27 cellular contexts compared by ENCODE assay signal in the genomic region with DNA sequence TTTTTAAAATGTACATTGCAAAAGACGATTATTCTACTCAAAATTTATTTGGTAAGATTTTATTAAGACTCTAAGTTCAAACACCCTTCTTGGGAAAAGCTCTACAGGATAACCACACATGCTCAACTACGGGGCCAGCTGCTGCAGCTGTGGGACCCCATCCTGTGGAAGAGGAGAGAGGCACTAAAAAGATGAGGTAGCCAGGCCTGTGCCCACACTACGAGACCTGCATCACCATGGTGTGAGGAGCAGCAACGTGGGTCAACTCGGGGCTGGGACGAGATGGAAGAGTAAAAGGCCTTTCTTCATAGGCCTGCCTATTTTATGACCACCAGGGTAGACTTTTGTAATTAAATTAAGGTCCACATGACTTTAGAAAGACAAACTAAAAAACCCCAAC. TPM values are rescaled to one million over a fixed set of nuclear protein-coding genes. Genes with fewer than 3 reads are reported as not detected.
DNase-seq lines count a peak whose midpoint lies in the region; ATAC-seq and TF ChIP-seq lines count a peak whose summit lies in the region.
"Had no signal": no experiment of that assay in that cellular context is flagged by ENCODE, and none has a peak within 500 bp of the region (broad histone marks: within the 10 kb centered on the region; RNA-seq: fewer than 3 reads in every experiment).

No MANE protein-coding gene starts in this region.

- H3K9me3 Mint-ChIP-seq in activated naive CD4-positive, alpha-beta T cell treated with anti-CD3 and anti-CD28 coated beads, Interleukin-2, amount 50 U/mL, for 72 hours, result no peaks in the 10 kb centered on the region
- no peaks in the 10 kb centered on the region for H3K9me3 Mint-ChIP-seq in activated naive CD4-positive, alpha-beta T cell treated with anti-CD3 and anti-CD28 coated beads for 36 hours
- no peaks in the 10 kb centered on the region for H3K9me3 Mint-ChIP-seq in osteocyte (ENCODE audit: unreplicated experiment)
- H3K9me3 Mint-ChIP-seq: activated CD8-positive, alpha-beta T cell treated with anti-CD3 and anti-CD28 coated beads for 36 hours; central memory CD8-positive, alpha-beta T cell had no signal

- peak overlapping the region; percentile 24; the same call in 1 of the 2 replicates for H3K27ac ChIP-seq in HEK293 (ENCODE audit: extremely low read depth, low read depth, low read length)
- no peak overlapping the region for H3K27ac ChIP-seq in osteoblast (ENCODE audit: low read depth, low read length)
- H3K27ac ChIP-seq: GM23248, tibial artery had no signal

- no peak for TF ChIP-seq CTCF in HEK293 (tag by site-specific recombination; IDR thresholded peaks at IDR 0.05)
- TF ChIP-seq CTCF in osteoblast (IDR thresholded peaks at IDR 0.05; ENCODE audit: extremely low read depth, low read depth, low read length), result no peak
- no peak for TF ChIP-seq CTCF in osteocyte (IDR thresholded peaks at IDR 0.05)
- no peak for TF ChIP-seq CTCF in GM13977 (IDR thresholded peaks at IDR 0.05; ENCODE audit: extremely low read depth, insufficient read depth, missing control alignments)

- ATAC-seq in activated naive CD4-positive, alpha-beta T cell treated with anti-CD3 and anti-CD28 coated beads, Interleukin-2, amount 50 U/mL, for 72 hours, result no peak
- ATAC-seq: activated CD8-positive, alpha-beta T cell treated with anti-CD3 and anti-CD28 coated beads for 36 hours; stimulated activated naive CD8-positive, alpha-beta T cell treated with anti-CD3 and anti-CD28 coated beads, Interleukin-15, Interleukin-2, amounts not matched to agents 100 U/mL and 50 U/mL, for 24 hours had no signal

- peaks cover 2% of the 10 kb centered on the region for H4K20me1 ChIP-seq in osteoblast (ENCODE audit: insufficient read depth, low read length)

- in situ Hi-C loops in GM13977 (cut with MboI; ENCODE audit: low pct_unique_long_range_greater_than_20kb, low sequenced_read_pairs, unreplicated experiment), result no loop called here

- H3K9me3 ChIP-seq in HEK293 (ENCODE audit: control insufficient read depth, insufficient read depth, low read depth, low read length) (no peaks in the 10 kb centered on the region), osteoblast (ENCODE audit: low read depth, low read length) (no peaks in the 10 kb centered on the region)
- H3K9me3 ChIP-seq: left lung, tibial artery had no signal

- peaks cover 0 to 6% of the 10 kb centered on the region in 2 donors for H3K36me3 Mint-ChIP-seq in activated naive CD4-positive, alpha-beta T cell treated with anti-CD3 and anti-CD28 coated beads, Interleukin-2, amount 50 U/mL, for 72 hours
- H3K36me3 Mint-ChIP-seq in activated naive CD4-positive, alpha-beta T cell treated with anti-CD3 and anti-CD28 coated beads for 36 hours (ENCODE audit: low read depth), result no peaks in the 10 kb centered on the region
- peaks cover 14% of the 10 kb centered on the region for H3K36me3 Mint-ChIP-seq in osteocyte (ENCODE audit: unreplicated experiment)

- POLR2A ChIA-PET in HEK293 (lab: Yijun Ruan, JAX), result interaction anchor here (1.1 kb wide), 1 partner anchor 46 kb away, joined by 3 read pairs; no protein-coding TSS in a partner anchor

- peaks cover 3% of the 10 kb centered on the region for H3K27me3 ChIP-seq in osteoblast (ENCODE audit: insufficient read depth, low read length)

- H3K27me3 Mint-ChIP-seq in activated naive CD4-positive, alpha-beta T cell treated with anti-CD3 and anti-CD28 coated beads for 36 hours (ENCODE audit: low read depth), result peaks cover 16% of the 10 kb centered on the region
- no peaks in the 10 kb centered on the region for H3K27me3 Mint-ChIP-seq in osteocyte (ENCODE audit: unreplicated experiment)

- H2AFZ ChIP-seq in osteoblast (ENCODE audit: low read length), result no peak overlapping the region
- H2AFZ ChIP-seq: GM23248 had no signal

- intact Hi-C loops in activated naive CD4-positive, alpha-beta T cell treated with anti-CD3 and anti-CD28 coated beads for 36 hours (cut with micrococcal nuclease), result no loop called here

- H3K4me1 ChIP-seq in HEK293 (ENCODE audit: control insufficient read depth, insufficient read depth, low read length) (peaks cover 11% of the 10 kb centered on the region), osteoblast (ENCODE audit: insufficient read depth, low read length) (peaks cover 20% of the 10 kb centered on the region)

- no peak overlapping the region for H3K4me3 Mint-ChIP-seq in activated naive CD4-positive, alpha-beta T cell treated with anti-CD3 and anti-CD28 coated beads for 36 hours
- H3K4me3 Mint-ChIP-seq in osteocyte (ENCODE audit: unreplicated experiment), result no peak overlapping the region
- H3K4me3 Mint-ChIP-seq: activated CD8-positive, alpha-beta T cell treated with anti-CD3 and anti-CD28 coated beads for 36 hours; CD14-positive monocyte; central memory CD8-positive, alpha-beta T cell had no signal

- H3K4me3 ChIP-seq in HEK293 (ENCODE audit: low read depth, low read length) (no peak overlapping the region), osteoblast (ENCODE audit: insufficient read depth, low read length) (no peak overlapping the region)
- H3K4me3 ChIP-seq: GM23248, left lung, tibial artery had no signal

- H3K4me2 ChIP-seq in osteoblast (ENCODE audit: insufficient read depth, low read length), result no peak overlapping the region

- H3K79me2 ChIP-seq in osteoblast (ENCODE audit: insufficient read depth, low read length), result no peaks in the 10 kb centered on the region

- no peak for DNase-seq in activated naive CD4-positive, alpha-beta T cell treated with anti-CD3 and anti-CD28 coated beads, Interleukin-2, amount 50 U/mL, for 72 hours (ENCODE audit: low spot score in 2 of 2)
- no peak for DNase-seq in activated naive CD4-positive, alpha-beta T cell treated with anti-CD3 and anti-CD28 coated beads for 36 hours
- DNase-seq in ecto neural progenitor cell (ENCODE audit: low spot score) (peak; percentile 34), osteoblast (ENCODE audit: insufficient read length, low spot score, missing footprints) (peak; percentile 44), GOT3 (lab: John Stamatoyannopoulos, UW) (no peak), osteocyte (ENCODE audit: extremely low spot score, unreplicated experiment) (no peak), GM13977 (ENCODE audit: low spot score) (no peak)
- DNase-seq: ACHN; activated CD4-positive, CD25-positive, alpha-beta regulatory T cell; activated CD8-positive, alpha-beta T cell treated with anti-CD3 and anti-CD28 coated beads for 36 hours; activated naive CD4-positive, alpha-beta T cell; activated T-cell treated with anti-CD3 and anti-CD28 coated beads for 4 hours; GM23248; KBM-7; left lung; NCI-H2171; NCI-H524; RPMI8226; stimulated activated CD4-positive, alpha-beta T cell treated with anti-CD3 and anti-CD28 coated beads, Interleukin-4, amount 100 ng/mL, for 1 hour; stimulated activated naive CD8-positive, alpha-beta T cell treated with anti-CD3 and anti-CD28 coated beads, Interleukin-15, Interleukin-2, amounts not matched to agents 100 U/mL and 50 U/mL, for 24 hours; T-helper 9 cell; tibial artery had no signal

- H3K27ac Mint-ChIP-seq in activated naive CD4-positive, alpha-beta T cell treated with anti-CD3 and anti-CD28 coated beads, Interleukin-2, amount 50 U/mL, for 72 hours, result peak overlapping the region; percentile 18 to 32
- no peak overlapping the region for H3K27ac Mint-ChIP-seq in activated naive CD4-positive, alpha-beta T cell treated with anti-CD3 and anti-CD28 coated beads for 36 hours
- no peak overlapping the region for H3K27ac Mint-ChIP-seq in osteocyte (ENCODE audit: unreplicated experiment)
- H3K27ac Mint-ChIP-seq: activated CD8-positive, alpha-beta T cell treated with anti-CD3 and anti-CD28 coated beads for 36 hours had no signal

- H3K36me3 ChIP-seq in HEK293 (ENCODE audit: control insufficient read depth in 2 of 2, insufficient read depth in 1 of 2, low read length in 2 of 2) (peaks cover 18 to 31% of the 10 kb centered on the region in 2 experiments), osteoblast (ENCODE audit: insufficient read depth, low read length) (no peaks in the 10 kb centered on the region)

- peaks cover 24% of the 10 kb centered on the region for H3K4me1 Mint-ChIP-seq in activated naive CD4-positive, alpha-beta T cell treated with anti-CD3 and anti-CD28 coated beads for 36 hours (ENCODE audit: low read depth)
- H3K4me1 Mint-ChIP-seq in osteocyte (ENCODE audit: unreplicated experiment), result peaks cover 31% of the 10 kb centered on the region

- CTCF ChIA-PET in activated naive CD4-positive, alpha-beta T cell treated with anti-CD3 and anti-CD28 coated beads for 36 hours (lab: Charles Lee), result no interaction called here
- CTCF ChIA-PET in HEK293 (lab: Yijun Ruan, JAX), result interaction anchor here (0.6 to 1.4 kb wide), 4 partner anchors 14 to 261 kb away, joined by 3 to 5 read pairs (median 3); a partner anchor contains a TSS

TF ChIP-seq in HEK293, 187 proteins besides CTCF, POLR2A, EP300 and RAD21 (continues in another document):
- peak; percentile 74; the same call in 1 of the 2 replicates for TF ChIP-seq ZNF223 (tag by site-specific recombination; IDR thresholded peaks at IDR 0.05)
- TF ChIP-seq ZBTB1 (tag by site-specific recombination; IDR thresholded peaks at IDR 0.05), result no peak

RNA-seq across cellular contexts. Expression of a gene that starts 4.6 kb away (rescaled TPM):
- under 1 TPM in 1 of 2 donors, not detected in 1; 0.43 TPM for total RNA-seq in activated naive CD4-positive, alpha-beta T cell treated with anti-CD3 and anti-CD28 coated beads, Interleukin-2, amount 50 U/mL, for 72 hours
- total RNA-seq in activated naive CD4-positive, alpha-beta T cell treated with anti-CD3 and anti-CD28 coated beads for 36 hours, result not detected
- 0.29 TPM in 1 of 2 replicates, not detected in the other for total RNA-seq in osteoblast
- total RNA-seq in osteocyte, result 0.51 and 0.57 TPM in 2 replicates
- total RNA-seq: activated CD8-positive, alpha-beta T cell treated with anti-CD3 and anti-CD28 coated beads for 36 hours; dermis microvascular lymphatic vessel endothelial cell; GM23248 had no signal

RNA-seq across cellular contexts. Expression of a gene that starts 12.9 kb away (rescaled TPM):
- not detected for total RNA-seq in activated naive CD4-positive, alpha-beta T cell treated with anti-CD3 and anti-CD28 coated beads, Interleukin-2, amount 50 U/mL, for 72 hours
- not detected for total RNA-seq in activated naive CD4-positive, alpha-beta T cell treated with anti-CD3 and anti-CD28 coated beads for 36 hours
- total RNA-seq in osteoblast (not detected in 2 replicates), osteocyte (not detected in 2 replicates)
- total RNA-seq: activated CD8-positive, alpha-beta T cell treated with anti-CD3 and anti-CD28 coated beads for 36 hours; dermis microvascular lymphatic vessel endothelial cell; GM23248; left lung; mucosa of gallbladder had no signal

RNA-seq across cellular contexts. Expression of a gene that starts 39.8 kb away (rescaled TPM):
- 10 to 100 TPM; 11.1 to 11.6 TPM for total RNA-seq in activated naive CD4-positive, alpha-beta T cell treated with anti-CD3 and anti-CD28 coated beads, Interleukin-2, amount 50 U/mL, for 72 hours
- 1 to 10 TPM; 8.4 to 9.3 TPM for total RNA-seq in activated naive CD4-positive, alpha-beta T cell treated with anti-CD3 and anti-CD28 coated beads for 36 hours
- total RNA-seq in osteoblast, result 8.3 and 9.8 TPM in 2 replicates
- total RNA-seq in osteocyte, result 23.6 and 24.2 TPM in 2 replicates

RNA-seq across cellular contexts. Expression of a gene that starts 54.1 kb away (rescaled TPM):
- total RNA-seq in activated naive CD4-positive, alpha-beta T cell treated with anti-CD3 and anti-CD28 coated beads, Interleukin-2, amount 50 U/mL, for 72 hours, result 100 to 1,000 TPM; 171 to 214 TPM
- 100 to 1,000 TPM; 152 to 159 TPM for total RNA-seq in activated naive CD4-positive, alpha-beta T cell treated with anti-CD3 and anti-CD28 coated beads for 36 hours
- 115 and 118 TPM in 2 replicates for total RNA-seq in osteoblast
- 152 and 156 TPM in 2 replicates for total RNA-seq in osteocyte

Comparison
In these comparisons a context has a peak if more than half of its experiments do, and no peak if none do; other contexts are left out.
1. H3K27ac Mint-ChIP-seq: peak in activated naive CD4-positive, alpha-beta T cell treated with anti-CD3 and anti-CD28 coated beads, Interleukin-2, amount 50 U/mL, for 72 hours (2 of 2); none in activated naive CD4-positive, alpha-beta T cell treated with anti-CD3 and anti-CD28 coated beads for 36 hours (single experiment) and osteocyte (single experiment).
2. DNase-seq: peak in ecto neural progenitor cell (single experiment) and osteoblast (single experiment); none in activated naive CD4-positive, alpha-beta T cell treated with anti-CD3 and anti-CD28 coated beads, Interleukin-2, amount 50 U/mL, for 72 hours (0 of 2), activated naive CD4-positive, alpha-beta T cell treated with anti-CD3 and anti-CD28 coated beads for 36 hours (single experiment), GOT3 (single experiment), osteocyte (single experiment) and GM13977 (single experiment).